In genomic region chr19:43759515-43759914, GRCh38 we compare ENCODE assay signal across 9 cellular contexts. TPM values are rescaled to one million over a fixed set of nuclear protein-coding genes. Genes with fewer than 3 reads are reported as not detected.
DNase-seq lines count a peak whose midpoint lies in the region; ATAC-seq and TF ChIP-seq lines count a peak whose summit lies in the region.
"Had no signal": no experiment of that assay in that cellular context is flagged by ENCODE, and none has a peak within 500 bp of the region (broad histone marks: within the 10 kb centered on the region; RNA-seq: fewer than 3 reads in every experiment).

No MANE protein-coding gene starts in this region.

- H3K27ac ChIP-seq in skin epidermis, result peak overlapping the region in 13 of 21 experiments; percentile 28 to 93 (median 62)

- DNase-seq in T-helper 2 cell treated with Interferon-gamma antibody and Interleukin-4, amounts not matched to agents 5 μg/mL and 100 μg/mL, for 36 hours (ENCODE audit: low spot score), result no peak
- DNase-seq in T-helper 2 cell (no peak), NCI-H460 (ENCODE audit: extremely low read depth, low read depth) (peak; percentile 89), cardiac fibroblast (ENCODE audit: low read depth in 2 of 2) (peak; percentile 43 to 90)
- DNase-seq: aorta had no signal

- H3K27ac Mint-ChIP-seq in T-helper 2 cell treated with Interferon-gamma antibody and Interleukin-4, amounts not matched to agents 5 μg/mL and 100 μg/mL, for 36 hours, result peak overlapping the region; percentile 2

- H3K4me3 ChIP-seq in cardiac fibroblast (replicated peaks in 1 of 2; ENCODE audit: low read depth in 2 of 2, low read length in 2 of 2) (no peak overlapping the region), skin epidermis (no peak overlapping the region)

- H3K36me3 Mint-ChIP-seq in T-helper 2 cell treated with Interferon-gamma antibody and Interleukin-4, amounts not matched to agents 5 μg/mL and 100 μg/mL, for 36 hours (ENCODE audit: low read depth), result peaks cover 32% of the 10 kb centered on the region

- no peak overlapping the region for H3K4me3 Mint-ChIP-seq in T-helper 2 cell treated with Interferon-gamma antibody and Interleukin-4, amounts not matched to agents 5 μg/mL and 100 μg/mL, for 36 hours

- peaks cover 4% of the 10 kb centered on the region for H3K27me3 Mint-ChIP-seq in T-helper 2 cell treated with Interferon-gamma antibody and Interleukin-4, amounts not matched to agents 5 μg/mL and 100 μg/mL, for 36 hours (ENCODE audit: low read depth)

- peaks cover 50% of the 10 kb centered on the region for H3K4me1 Mint-ChIP-seq in T-helper 2 cell treated with Interferon-gamma antibody and Interleukin-4, amounts not matched to agents 5 μg/mL and 100 μg/mL, for 36 hours (ENCODE audit: low read depth)

- TF ChIP-seq CTCF in cardiac fibroblast (IDR thresholded peaks at IDR 0.05; ENCODE audit: low read depth, low read length), result peak; percentile 77

- H3K9me3 Mint-ChIP-seq in T-helper 2 cell treated with Interferon-gamma antibody and Interleukin-4, amounts not matched to agents 5 μg/mL and 100 μg/mL, for 36 hours, result no peaks in the 10 kb centered on the region

- no peak for ATAC-seq in GM21381 (IDR thresholded peaks at IDR 0.05; ENCODE audit: unreplicated experiment)
- ATAC-seq in HG02885 (IDR thresholded peaks at IDR 0.05; ENCODE audit: poor library complexity, unreplicated experiment), result no peak
- ATAC-seq in HG03039 (IDR thresholded peaks at IDR 0.05; ENCODE audit: unreplicated experiment), result no peak

RNA-seq across cellular contexts. Expression of gene SMG9, which starts 4.8 kb away (rescaled TPM):
- 20.9 and 21.8 TPM in 2 replicates for total RNA-seq in NCI-H460 (2014; rRNA removed; shearing (Covaris generic))
- polyA plus RNA-seq in NCI-H460 (2014; cell fraction: nucleus; rRNA removed), result 35.9 and 46.5 TPM in 2 replicates

RNA-seq across cellular contexts. Expression of gene KCNN4, which starts 21.3 kb away (rescaled TPM):
- 22.9 and 23.5 TPM in 2 replicates for total RNA-seq in NCI-H460 (2014; rRNA removed; shearing (Covaris generic))
- 61.0 and 71.7 TPM in 2 replicates for polyA plus RNA-seq in NCI-H460 (2014; cell fraction: nucleus; rRNA removed)

RNA-seq across cellular contexts. Expression of gene LYPD5, which starts 42.7 kb away (rescaled TPM):
- total RNA-seq in NCI-H460 (2014; rRNA removed; shearing (Covaris generic)), result 0.37 and 0.69 TPM in 2 replicates
- polyA plus RNA-seq in NCI-H460 (2014; cell fraction: nucleus; rRNA removed), result 0.29 TPM in 1 of 2 replicates, not detected in the other

RNA-seq across cellular contexts. Expression of gene IRGC, which starts 43.6 kb away (rescaled TPM):
- not detected in 2 replicates for total RNA-seq in NCI-H460 (2014; rRNA removed; shearing (Covaris generic))
- not detected in 2 replicates for polyA plus RNA-seq in NCI-H460 (2014; cell fraction: nucleus; rRNA removed)
- total RNA-seq: aorta had no signal
- polyA plus RNA-seq: aorta had no signal

Comparison
In these comparisons a context has a peak if more than half of its experiments do, and no peak if none do; other contexts are left out.
1. DNase-seq: peak in NCI-H460 (single experiment) and cardiac fibroblast (2 of 2); none in T-helper 2 cell treated with Interferon-gamma antibody and Interleukin-4, amounts not matched to agents 5 μg/mL and 100 μg/mL, for 36 hours (single experiment) and T-helper 2 cell (0 of 5).